In the genomic region with DNA sequence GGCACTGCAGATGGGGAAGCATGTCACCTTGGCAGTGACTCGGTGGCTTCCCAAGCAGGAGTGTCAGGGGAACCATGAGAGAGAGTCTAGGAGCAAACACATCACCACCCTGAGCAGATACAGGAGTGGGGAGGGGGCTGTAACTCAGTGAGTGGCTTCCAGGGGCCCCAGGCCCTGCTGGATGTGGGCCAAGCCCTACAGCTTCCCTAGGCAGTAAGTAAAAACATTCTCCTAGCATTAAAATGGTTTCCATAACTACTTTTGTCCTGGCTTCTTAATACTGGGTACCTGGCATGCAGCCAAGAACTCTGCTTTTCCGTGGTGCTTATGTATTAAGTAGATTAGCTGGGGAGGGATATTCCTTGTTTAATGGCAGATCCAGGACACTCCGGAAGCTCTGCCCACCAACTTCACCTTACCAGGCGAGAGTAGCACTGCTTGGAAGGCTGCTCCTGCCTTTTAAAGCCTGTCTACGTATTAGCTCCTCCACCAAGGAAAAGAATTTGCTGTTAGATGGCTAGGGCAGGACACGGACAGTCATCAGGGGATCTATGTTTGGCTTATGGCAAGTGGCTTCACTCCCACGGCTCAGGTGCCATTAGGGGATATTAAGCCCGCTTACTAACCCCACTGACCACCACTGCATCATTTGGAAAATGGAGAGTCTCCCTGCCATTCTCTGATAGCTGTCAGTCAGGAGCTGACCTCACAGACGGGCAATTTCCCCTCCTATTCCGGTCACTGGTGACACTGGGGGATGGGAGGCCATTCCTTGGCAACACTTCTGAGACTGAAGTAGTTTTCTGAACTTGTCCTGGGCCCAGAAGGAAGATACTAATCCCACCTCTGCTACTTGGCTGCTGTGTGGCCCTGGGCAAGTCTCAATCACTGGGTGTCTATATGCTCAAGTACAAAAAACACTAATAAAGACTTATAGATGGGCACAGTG, we compare ENCODE assay signal across 16 cellular contexts. TPM values are rescaled to one million over a fixed set of nuclear protein-coding genes. Genes with fewer than 3 reads are reported as not detected.
DNase-seq lines count a peak whose midpoint lies in the region; ATAC-seq, FAIRE-seq and TF ChIP-seq lines count a peak whose summit lies in the region.
"Had no signal": no experiment of that assay in that cellular context is flagged by ENCODE, and none has a peak within 500 bp of the region (broad histone marks: within the 10 kb centered on the region; RNA-seq: fewer than 3 reads in every experiment).

No MANE protein-coding gene starts in this region.

- H3K36me3 ChIP-seq in stomach smooth muscle (ENCODE audit: control insufficient read depth in 2 of 2, insufficient read depth in 2 of 2, low read length in 2 of 2): peaks cover 60 to 71% of the 10 kb centered on the region in 2 donors

- POLR2A ChIA-PET in activated CD8-positive, alpha-beta T cell treated with anti-CD3 and anti-CD28 coated beads, Interleukin-2, amount 10 ng/mL, durations not matched to agents 7 days and 5 days (lab: Charles Lee): interaction anchor here (1.3 kb wide), 1 partner anchor 88 kb away, joined by 3 read pairs; no protein-coding TSS in a partner anchor

- peaks cover 23% of the 10 kb centered on the region for H3K4me1 ChIP-seq in stomach smooth muscle (ENCODE audit: control insufficient read depth, insufficient read depth, low read length)

- intact Hi-C loops in cardiac septum (cut with DNase I): no loop called here
- intact Hi-C loops in Right ventricle myocardium superior (cut with DNase I): no loop called here
- intact Hi-C loops in dorsolateral prefrontal cortex (cut with DNase I): no loop called here

- H3K4me3 Mint-ChIP-seq in activated CD8-positive, alpha-beta T cell treated with anti-CD3 and anti-CD28 coated beads, Interleukin-2, amount 10 ng/mL, durations not matched to agents 7 days and 5 days: no peak overlapping the region

- H3K27me3 ChIP-seq in dorsolateral prefrontal cortex (no peaks in the 10 kb centered on the region), stomach smooth muscle (ENCODE audit: control insufficient read depth in 1 of 2, insufficient read depth in 2 of 2, low read length in 2 of 2) (no peaks in the 10 kb centered on the region)

- peaks cover 22% of the 10 kb centered on the region for H3K4me1 Mint-ChIP-seq in activated CD8-positive, alpha-beta T cell treated with anti-CD3 and anti-CD28 coated beads, Interleukin-2, amount 10 ng/mL, durations not matched to agents 7 days and 5 days (ENCODE audit: low read depth)

- H3K27ac Mint-ChIP-seq in activated CD8-positive, alpha-beta T cell treated with anti-CD3 and anti-CD28 coated beads, Interleukin-2, amount 10 ng/mL, durations not matched to agents 7 days and 5 days: no peak overlapping the region

- H3K9me3 Mint-ChIP-seq in activated CD8-positive, alpha-beta T cell treated with anti-CD3 and anti-CD28 coated beads, Interleukin-2, amount 10 ng/mL, durations not matched to agents 7 days and 5 days (ENCODE audit: insufficient read depth): no peaks in the 10 kb centered on the region

- peak overlapping the region in 43 of 59 donors; percentile 2 to 71 (median 37) for H3K27ac ChIP-seq in dorsolateral prefrontal cortex
- peak overlapping the region; percentile 46 for H3K27ac ChIP-seq in stomach smooth muscle (ENCODE audit: low read length)

- no peak for FAIRE-seq in RCC 7860 (lab: Jason Lieb, UNC)

- no peak overlapping the region for H3K9ac ChIP-seq in stomach smooth muscle (ENCODE audit: low read length in 2 of 2)

- H3K36me3 Mint-ChIP-seq in activated CD8-positive, alpha-beta T cell treated with anti-CD3 and anti-CD28 coated beads, Interleukin-2, amount 10 ng/mL, durations not matched to agents 7 days and 5 days (ENCODE audit: low read depth): peaks cover 57% of the 10 kb centered on the region

- TF ChIP-seq CTCF in dorsolateral prefrontal cortex (IDR thresholded peaks at IDR 0.05 in 54 of 56, conservative IDR thresholded peaks at IDR 0.05 in 2 of 56; ENCODE audit: low read depth in 1 of 56, partially characterized antibody in 56 of 56): no peak

- CTCF ChIA-PET in activated CD8-positive, alpha-beta T cell treated with anti-CD3 and anti-CD28 coated beads, Interleukin-2, amount 10 ng/mL, durations not matched to agents 7 days and 5 days (lab: Charles Lee): interaction anchor here (0.7 to 7.2 kb wide), 5 partner anchors 12 to 109 kb away, joined by 3 to 52 read pairs (median 6); no protein-coding TSS in a partner anchor

- DNase-seq in cardiac septum (ENCODE audit: low spot score) (peak; percentile 47), Right ventricle myocardium superior (no peak), NCI-H345 treated with DMSO at 0.1 percent for 48 hours (lab: John Stamatoyannopoulos, UW; ENCODE audit: unreplicated experiment) (peak; percentile 53), dorsolateral prefrontal cortex (no peak), RCC 7860 (ENCODE audit: low spot score) (no peak)
- no peak for DNase-seq in activated CD8-positive, alpha-beta T cell treated with anti-CD3 and anti-CD28 coated beads, Interleukin-2, amount 10 ng/mL, durations not matched to agents 7 days and 5 days
- DNase-seq: activated CD4-positive, alpha-beta T cell treated with anti-CD3 and anti-CD28 coated beads, Interleukin-2, amount 50 U/mL, for 48 hours; effector CD8-positive, alpha-beta T cell; glutamatergic neuron; stimulated activated CD4-positive, alpha-beta T cell treated with anti-CD3 and anti-CD28 coated beads, Interleukin-15, amount 100 ng/mL, for 24 hours had no signal

- H3K4me3 ChIP-seq in dorsolateral prefrontal cortex (no peak overlapping the region), stomach smooth muscle (ENCODE audit: low read length in 2 of 2) (no peak overlapping the region)

- ATAC-seq in Right ventricle myocardium superior (ENCODE audit: poor library complexity) (no peak), GM21360 (IDR thresholded peaks at IDR 0.05; ENCODE audit: unreplicated experiment) (no peak)
- ATAC-seq in activated CD8-positive, alpha-beta T cell treated with anti-CD3 and anti-CD28 coated beads, Interleukin-2, amount 10 ng/mL, durations not matched to agents 7 days and 5 days: no peak

- H3K27me3 Mint-ChIP-seq in activated CD8-positive, alpha-beta T cell treated with anti-CD3 and anti-CD28 coated beads, Interleukin-2, amount 10 ng/mL, durations not matched to agents 7 days and 5 days (ENCODE audit: low read depth): no peaks in the 10 kb centered on the region

- H3K9me3 ChIP-seq in stomach smooth muscle (ENCODE audit: control insufficient read depth in 2 of 2, low read length in 2 of 2): no peaks in the 10 kb centered on the region

RNA-seq across cellular contexts. Expression of gene OTUB2, which starts 22.8 kb away (rescaled TPM):
- total RNA-seq in cardiac septum (0.30 TPM), Right ventricle myocardium superior (0.56 TPM), dorsolateral prefrontal cortex (1 to 10 TPM in 117 of 120 experiments, under 1 TPM in 3; 0.49 to 4.7 (median 2.3) TPM)
- total RNA-seq in activated CD8-positive, alpha-beta T cell treated with anti-CD3 and anti-CD28 coated beads, Interleukin-2, amount 10 ng/mL, durations not matched to agents 7 days and 5 days: 1 to 10 TPM; 1.4 to 1.7 TPM

RNA-seq across cellular contexts. Expression of gene DDX24, which starts 32.1 kb away (rescaled TPM):
- total RNA-seq in cardiac septum (245 TPM), Right ventricle myocardium superior (181 TPM), dorsolateral prefrontal cortex (100 to 1,000 TPM; 170 to 541 (median 413) TPM)
- 100 to 1,000 TPM; 172 to 184 TPM for total RNA-seq in activated CD8-positive, alpha-beta T cell treated with anti-CD3 and anti-CD28 coated beads, Interleukin-2, amount 10 ng/mL, durations not matched to agents 7 days and 5 days

RNA-seq across cellular contexts. Expression of gene IFI27L1, which starts 32.2 kb away (rescaled TPM):
- total RNA-seq in cardiac septum: 9.3 TPM
- 11.6 TPM for total RNA-seq in Right ventricle myocardium superior
- 10 to 100 TPM; 13.3 to 47.8 (median 25.5) TPM for total RNA-seq in dorsolateral prefrontal cortex
- total RNA-seq in activated CD8-positive, alpha-beta T cell treated with anti-CD3 and anti-CD28 coated beads, Interleukin-2, amount 10 ng/mL, durations not matched to agents 7 days and 5 days: 10 to 100 TPM; 34.7 to 41.3 TPM

RNA-seq across cellular contexts. Expression of gene CCDC197, which starts 51.8 kb away (rescaled TPM):
- 3.4 TPM for total RNA-seq in cardiac septum
- 1.3 TPM for total RNA-seq in Right ventricle myocardium superior
- total RNA-seq in dorsolateral prefrontal cortex: under 1 TPM in 2 of 120 experiments, not detected in 118; 0.38 to 0.95 TPM
- not detected for total RNA-seq in activated CD8-positive, alpha-beta T cell treated with anti-CD3 and anti-CD28 coated beads, Interleukin-2, amount 10 ng/mL, durations not matched to agents 7 days and 5 days
- total RNA-seq: G401, lower leg skin, M059J, omental fat pad had no signal

Comparison
In these comparisons a context has a peak if more than half of its experiments do, and no peak if none do; other contexts are left out.
1. DNase-seq: peak in cardiac septum (single experiment) and NCI-H345 treated with DMSO at 0.1 percent for 48 hours (single experiment); none in Right ventricle myocardium superior (single experiment), dorsolateral prefrontal cortex (0 of 10), RCC 7860 (single experiment) and activated CD8-positive, alpha-beta T cell treated with anti-CD3 and anti-CD28 coated beads, Interleukin-2, amount 10 ng/mL, durations not matched to agents 7 days and 5 days (single experiment).